In genomic region chr7:25125137-25125946, GRCh38 we compare ENCODE assay signal across 8 cellular contexts. TPM values are rescaled to one million over a fixed set of nuclear protein-coding genes. Genes with fewer than 3 reads are reported as not detected.
DNase-seq lines count a peak whose midpoint lies in the region; ATAC-seq lines count a peak whose summit lies in the region.

CYCS (minus strand) TSS chr7:25125260; CDS start chr7:25124119, 1,141 bp downstream.

- no peaks in the 10 kb centered on the region for H3K9me3 ChIP-seq in BLaER1 treated with 17β-estradiol and CSF1 and Interleukin-3, amounts not matched to agents 10 nM and 100 nM (replicated peaks in 1 of 11)

- DNase-seq in NCI-H748 (lab: John Stamatoyannopoulos, UW; ENCODE audit: unreplicated experiment) = peak; percentile 100
- DNase-seq in activated CD4-positive, alpha-beta T cell treated with anti-CD3 and anti-CD28 coated beads, Interleukin-2, amount 50 U/mL, for 1 hour = peak; percentile 99
- peak; percentile 64 for DNase-seq in cortex of kidney (lab: John Stamatoyannopoulos, UW)
- DNase-seq in left colon = peak; percentile 100
- peak; percentile 100 for DNase-seq in stimulated activated CD4-positive, alpha-beta T cell treated with anti-CD3 and anti-CD28 coated beads, Interleukin-1b, Interleukin-23, amount 100 ng/mL, for 48 hours

- no peaks in the 10 kb centered on the region for H3K27me3 ChIP-seq in BLaER1 treated with 17β-estradiol and CSF1 and Interleukin-3, amounts not matched to agents 10 nM and 100 nM

- H3K27ac ChIP-seq in BLaER1 treated with 17β-estradiol and CSF1 and Interleukin-3, amounts not matched to agents 10 nM and 100 nM = peak within 1 kb of the TSS; percentile 79 to 92 (median 87)

- peak within 1 kb of the TSS; percentile 88 to 98 (median 95) for H3K9ac ChIP-seq in BLaER1 treated with 17β-estradiol and CSF1 and Interleukin-3, amounts not matched to agents 10 nM and 100 nM

- peak within 1 kb of the TSS; percentile 84 to 100 (median 96) for H3K4me3 ChIP-seq in BLaER1 treated with 17β-estradiol and CSF1 and Interleukin-3, amounts not matched to agents 10 nM and 100 nM

- H3K4me2 ChIP-seq in BLaER1 treated with 17β-estradiol and CSF1 and Interleukin-3, amounts not matched to agents 10 nM and 100 nM = peak within 1 kb of the TSS; percentile 81 to 96 (median 88)

- peaks cover 24 to 41% (median 28%) of the 10 kb centered on the region in 10 experiments for H3K4me1 ChIP-seq in BLaER1 treated with 17β-estradiol and CSF1 and Interleukin-3, amounts not matched to agents 10 nM and 100 nM

- peaks cover 25 to 37% (median 32%) of the 10 kb centered on the region in 11 experiments for H3K36me3 ChIP-seq in BLaER1 treated with 17β-estradiol and CSF1 and Interleukin-3, amounts not matched to agents 10 nM and 100 nM

- intact Hi-C loops in left colon (cut with DNase I, micrococcal nuclease) = no loop called here

- peaks cover 13 to 44% (median 42%) of the 10 kb centered on the region in 11 experiments; a peak in 20 of 22 replicates for H4K20me1 ChIP-seq in BLaER1 treated with 17β-estradiol and CSF1 and Interleukin-3, amounts not matched to agents 10 nM and 100 nM

- ATAC-seq in GM19351 (IDR thresholded peaks at IDR 0.05; ENCODE audit: unreplicated experiment) (peak; percentile 89), HG03521 (IDR thresholded peaks at IDR 0.05; ENCODE audit: unreplicated experiment) (peak; percentile 93), left colon (peak; percentile 86)

RNA-seq across cellular contexts. Expression of gene CYCS, which starts in this region (rescaled TPM):
- total RNA-seq in left colon = 100 to 1,000 TPM; 337 to 391 TPM

Comparison
In these comparisons a context has a peak if more than half of its experiments do, and no peak if none do; other contexts are left out.
1. Peak in every context shown above with its lines: DNase-seq, ATAC-seq, H3K4me3 ChIP-seq and H3K27ac ChIP-seq.